ENCODE assay signal across 11 cellular contexts in genomic region chr14:100827751-100828447, GRCh38. TPM values are rescaled to one million over a fixed set of nuclear protein-coding genes. Genes with fewer than 3 reads are reported as not detected.
DNase-seq lines count a peak whose midpoint lies in the region; ATAC-seq and TF ChIP-seq lines count a peak whose summit lies in the region.
"Had no signal": no experiment of that assay in that cellular context is flagged by ENCODE, and none has a peak within 500 bp of the region (broad histone marks: within the 10 kb centered on the region; RNA-seq: fewer than 3 reads in every experiment).

No MANE protein-coding gene starts in this region.

- peak overlapping the region; percentile 54 for H3K4me3 ChIP-seq in SJSA1
- H3K4me3 ChIP-seq in fibroblast of mammary gland (ENCODE audit: control insufficient read depth, low read depth, low read length), result peak overlapping the region; percentile 56
- H3K4me3 ChIP-seq: GM12878 had no signal

- no peaks in the 10 kb centered on the region for H3K9me3 ChIP-seq in SJSA1 (replicated peaks)

- TF ChIP-seq CTCF in fibroblast of mammary gland (conservative IDR thresholded peaks at IDR 0.05; ENCODE audit: control insufficient read depth, insufficient read depth, low read depth, low read length), result peak; percentile 46

- no peak overlapping the region for H3K4me3 Mint-ChIP-seq in activated T-cell treated with anti-CD3 and anti-CD28 coated beads, Interleukin-2, amount 50 U/mL, for 4 hours
- H3K4me3 Mint-ChIP-seq: activated B cell treated with CpG ODN at 0.5 μM for 24 hours had no signal

- H3K9me3 Mint-ChIP-seq in activated T-cell treated with anti-CD3 and anti-CD28 coated beads, Interleukin-2, amount 50 U/mL, for 4 hours, result no peaks in the 10 kb centered on the region

- H3K4me1 Mint-ChIP-seq in activated T-cell treated with anti-CD3 and anti-CD28 coated beads, Interleukin-2, amount 50 U/mL, for 4 hours (ENCODE audit: low read depth), result peaks cover 2% of the 10 kb centered on the region
- H3K4me1 Mint-ChIP-seq: activated B cell treated with CpG ODN at 0.5 μM for 24 hours had no signal

- H3K4me1 ChIP-seq in SJSA1 (replicated peaks), result peaks cover 7% of the 10 kb centered on the region; the same call in 1 of the 2 replicates

- H3K27me3 ChIP-seq in SJSA1 (replicated peaks), result no peaks in the 10 kb centered on the region

- peaks cover 47% of the 10 kb centered on the region for H3K36me3 ChIP-seq in SJSA1

- DNase-seq in DMS153 treated with DMSO at 0.1 percent for 48 hours (lab: John Stamatoyannopoulos, UW; ENCODE audit: unreplicated experiment) (peak; percentile 53), SJSA1 (ENCODE audit: low read depth in 1 of 2, low spot score in 2 of 2) (peak in 1 of 2 experiments; percentile 41), fibroblast of mammary gland (ENCODE audit: low read depth) (peak; percentile 74), retina (peak; percentile 66)
- no peak for DNase-seq in activated T-cell treated with anti-CD3 and anti-CD28 coated beads, Interleukin-2, amount 50 U/mL, for 4 hours
- DNase-seq: activated B cell treated with CpG ODN at 0.5 μM for 24 hours, NCI-H2029 had no signal

- no peaks in the 10 kb centered on the region for H3K36me3 Mint-ChIP-seq in activated T-cell treated with anti-CD3 and anti-CD28 coated beads, Interleukin-2, amount 50 U/mL, for 4 hours (ENCODE audit: insufficient read depth)

- H3K27ac ChIP-seq in SJSA1, result 0 out of 2 replicates have a peak overlapping the region, but pooled peaks have one; percentile 9

- H3K27me3 Mint-ChIP-seq in activated T-cell treated with anti-CD3 and anti-CD28 coated beads, Interleukin-2, amount 50 U/mL, for 4 hours (ENCODE audit: low read depth), result peaks cover 58% of the 10 kb centered on the region

- no peak for ATAC-seq in GM21526 (IDR thresholded peaks at IDR 0.05; ENCODE audit: low FRiP score, unreplicated experiment)
- ATAC-seq in activated T-cell treated with anti-CD3 and anti-CD28 coated beads, Interleukin-2, amount 50 U/mL, for 4 hours, result no peak
- no peak for ATAC-seq in GM21576 (IDR thresholded peaks at IDR 0.05; ENCODE audit: unreplicated experiment)
- no peak for ATAC-seq in HG02571 (IDR thresholded peaks at IDR 0.05; ENCODE audit: unreplicated experiment)
- ATAC-seq: GM12878 had no signal

RNA-seq across cellular contexts. Expression of gene MEG3, which starts 2.0 kb away (rescaled TPM):
- total RNA-seq in SJSA1 (2014; rRNA removed; shearing (Covaris generic)), result 37.3 and 39.1 TPM in 2 replicates
- total RNA-seq in activated T-cell treated with anti-CD3 and anti-CD28 coated beads, Interleukin-2, amount 50 U/mL, for 4 hours, result 1 to 10 TPM in 2 of 3 donors, under 1 TPM in 1; 0.91 to 1.3 (median 1.1) TPM
- total RNA-seq: activated B cell treated with CpG ODN at 0.5 μM for 24 hours had no signal

Comparison
In these comparisons a context has a peak if more than half of its experiments do, and no peak if none do; other contexts are left out.
1. RNA of gene MEG3, which starts 2.0 kb away (total RNA-seq): 37.3 to 39.1 TPM in SJSA1; 0.91 to 1.3 TPM in activated T-cell treated with anti-CD3 and anti-CD28 coated beads, Interleukin-2, amount 50 U/mL, for 4 hours; every median in the first group is over 10 times any median in the second.